Comparison of ENCODE assay signal across 8 cellular contexts in genomic region chr3:7740458-7740857, GRCh38.
"Had no signal": no experiment of that assay in that cellular context is flagged by ENCODE, and none has a peak within 500 bp of the region (broad histone marks: within the 10 kb centered on the region; RNA-seq: fewer than 3 reads in every experiment).

No MANE protein-coding gene starts in this region.

- H3K9me3 ChIP-seq: HAP-1 had no signal

- H3K4me1 ChIP-seq: HAP-1 had no signal

- ATAC-seq: HCT116 had no signal

- H3K27ac ChIP-seq: GM23248, HL-60 had no signal

- DNase-seq: GM23248, GOT3, H7, HFFc6, KBM-7 had no signal

- H3K4me3 ChIP-seq: GM23248, HAP-1 had no signal

- H3K36me3 ChIP-seq: HAP-1 had no signal
